1 cellular context compared by ENCODE assay signal in genomic region chr17:65457635-65458257, GRCh38.
TF ChIP-seq lines count a peak whose summit lies in the region.

No MANE protein-coding gene starts in this region.

TF ChIP-seq in H1, 55 proteins besides CTCF, POLR2A, EP300 and RAD21:
- no peak for TF ChIP-seq SP1 (IDR thresholded peaks at IDR 0.05; ENCODE audit: low read depth, low read length)
- no peak for TF ChIP-seq RNF2 (IDR thresholded peaks at IDR 0.05; ENCODE audit: borderline replicate concordance, low read depth, low read length, missing control alignments, poor library complexity, severe bottlenecking)
- no peak for TF ChIP-seq CHD1 (IDR thresholded peaks at IDR 0.05; ENCODE audit: low read depth, low read length)
- no peak for TF ChIP-seq POU5F1 (IDR thresholded peaks at IDR 0.05; ENCODE audit: low read depth, low read length)
- TF ChIP-seq FOSL1 (IDR thresholded peaks at IDR 0.05; ENCODE audit: insufficient read depth, low read depth, low read length) = no peak
- no peak for TF ChIP-seq CHD7 (IDR thresholded peaks at IDR 0.05; ENCODE audit: insufficient replicate concordance, low read length)
- TF ChIP-seq CHD2 (IDR thresholded peaks at IDR 0.05; ENCODE audit: low read length) = no peak
- no peak for TF ChIP-seq ATF2 (IDR thresholded peaks at IDR 0.05; ENCODE audit: low read length)
- TF ChIP-seq SIRT6 (IDR thresholded peaks at IDR 0.05; ENCODE audit: low read length) = no peak
- no peak for TF ChIP-seq JUN (IDR thresholded peaks at IDR 0.05; ENCODE audit: low read depth, low read length)
- TF ChIP-seq POLR2AphosphoS5 (IDR thresholded peaks at IDR 0.05; ENCODE audit: low read depth, low read length) = no peak
- no peak for TF ChIP-seq TBP (IDR thresholded peaks at IDR 0.05; ENCODE audit: low read depth, low read length)
- TF ChIP-seq EGR1 (IDR thresholded peaks at IDR 0.05; ENCODE audit: borderline replicate concordance, low read depth, low read length) = no peak
- no peak for TF ChIP-seq KDM4A (IDR thresholded peaks at IDR 0.05; ENCODE audit: low read depth, low read length, severe bottlenecking)
- no peak for TF ChIP-seq BRCA1 (IDR thresholded peaks at IDR 0.05; ENCODE audit: low read depth, low read length)
- TF ChIP-seq YY1 (IDR thresholded peaks at IDR 0.05; ENCODE audit: low read depth, low read length) = no peak
- TF ChIP-seq RBBP5 (IDR thresholded peaks at IDR 0.05; ENCODE audit: borderline replicate concordance, low read depth, low read length) = no peak
- TF ChIP-seq RXRA (IDR thresholded peaks at IDR 0.05; ENCODE audit: insufficient read depth, low read depth, low read length) = no peak
- TF ChIP-seq TAF1 (IDR thresholded peaks at IDR 0.05; ENCODE audit: low read depth, low read length) = no peak
